In the genomic region with DNA sequence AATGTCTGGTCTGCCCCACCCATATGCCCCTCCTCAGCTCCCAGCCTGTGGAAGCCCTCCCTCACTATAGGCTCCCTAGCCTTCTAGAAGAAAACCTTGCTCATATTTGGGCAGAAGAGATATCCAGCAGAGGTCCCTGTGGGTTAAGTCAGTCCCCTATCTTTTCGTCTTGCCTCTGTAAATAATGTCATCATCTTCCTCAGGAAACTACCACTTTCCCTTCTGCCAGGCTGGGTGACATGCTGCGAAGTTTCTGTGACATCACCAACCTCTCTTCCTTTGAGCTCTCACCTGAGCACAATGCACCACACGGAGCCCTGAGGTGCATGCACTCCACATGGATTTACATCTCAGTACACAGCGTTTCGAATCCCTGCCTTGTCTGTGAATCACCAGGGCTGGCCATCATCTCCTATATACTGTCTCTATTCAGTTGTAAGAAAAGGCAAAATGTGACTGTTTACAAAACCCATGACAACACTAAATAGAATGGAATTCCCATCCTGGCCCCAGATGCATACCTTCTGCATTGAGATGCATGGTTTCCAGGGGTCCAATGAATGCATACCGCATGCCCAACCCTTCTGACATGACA, we compare ENCODE assay signal across 12 cellular contexts.
DNase-seq lines count a peak whose midpoint lies in the region; ATAC-seq and TF ChIP-seq lines count a peak whose summit lies in the region.
"Had no signal": no experiment of that assay in that cellular context is flagged by ENCODE, and none has a peak within 500 bp of the region (broad histone marks: within the 10 kb centered on the region; RNA-seq: fewer than 3 reads in every experiment).

No MANE protein-coding gene starts in this region.

- intact Hi-C loops in esophagus muscularis mucosa (cut with DNase I) = no loop called here
- intact Hi-C loops in gastrocnemius medialis (cut with DNase I; ENCODE audit: low total_unique reads) = no loop called here

- ATAC-seq in GM21526 (IDR thresholded peaks at IDR 0.05; ENCODE audit: low FRiP score, unreplicated experiment) = no peak
- no peak for ATAC-seq in gastrocnemius medialis
- ATAC-seq: left ventricle myocardium superior had no signal

- peak; percentile 83 for DNase-seq in ELF-1 (ENCODE audit: low read depth, low spot score)
- DNase-seq in mesenteric fat pad (ENCODE audit: low spot score) = peak; percentile 30
- no peak for DNase-seq in esophagus muscularis mucosa (ENCODE audit: extremely low spot score)
- DNase-seq in gastrocnemius medialis = no peak
- DNase-seq: left ventricle myocardium superior, NCI-H2227 treated with DMSO at 0.1 percent for 48 hours, SHP77, tibial artery had no signal

- H3K9me3 Mint-ChIP-seq in activated naive CD4-positive, alpha-beta T cell treated with anti-CD3 and anti-CD28 coated beads, Interleukin-2, amount 50 U/mL, for 24 hours = no peaks in the 10 kb centered on the region

- H3K27me3 ChIP-seq in HUES64 (ENCODE audit: insufficient read depth, low read length) = peaks cover 6% of the 10 kb centered on the region
- no peaks in the 10 kb centered on the region for H3K27me3 ChIP-seq in esophagus muscularis mucosa
- H3K27me3 ChIP-seq in gastrocnemius medialis = no peaks in the 10 kb centered on the region
- H3K27me3 ChIP-seq: tibial artery had no signal

- no peak for TF ChIP-seq EP300 in esophagus muscularis mucosa (IDR thresholded peaks at IDR 0.05)

- peaks cover 32% of the 10 kb centered on the region for H3K4me1 Mint-ChIP-seq in activated naive CD4-positive, alpha-beta T cell treated with anti-CD3 and anti-CD28 coated beads, Interleukin-2, amount 50 U/mL, for 24 hours

- H3K9me3 ChIP-seq in HUES64 (ENCODE audit: insufficient read depth, low read depth, low read length) (no peaks in the 10 kb centered on the region), esophagus muscularis mucosa (no peaks in the 10 kb centered on the region), gastrocnemius medialis (no peaks in the 10 kb centered on the region)
- H3K9me3 ChIP-seq: tibial artery had no signal

- H3K27me3 Mint-ChIP-seq in activated naive CD4-positive, alpha-beta T cell treated with anti-CD3 and anti-CD28 coated beads, Interleukin-2, amount 50 U/mL, for 24 hours = no peaks in the 10 kb centered on the region

- TF ChIP-seq POLR2A in esophagus muscularis mucosa (IDR thresholded peaks at IDR 0.05; ENCODE audit: low read depth) (no peak), gastrocnemius medialis (IDR thresholded peaks at IDR 0.05) (no peak)

- H3K4me3 Mint-ChIP-seq in activated naive CD4-positive, alpha-beta T cell treated with anti-CD3 and anti-CD28 coated beads, Interleukin-2, amount 50 U/mL, for 24 hours = no peak overlapping the region

- no peak for TF ChIP-seq CTCF in esophagus muscularis mucosa (IDR thresholded peaks at IDR 0.05)
- no peak for TF ChIP-seq CTCF in gastrocnemius medialis (IDR thresholded peaks at IDR 0.05 in 4 of 5, conservative IDR thresholded peaks at IDR 0.05 in 1 of 5)

- peak overlapping the region; percentile 72 for H3K27ac Mint-ChIP-seq in activated naive CD4-positive, alpha-beta T cell treated with anti-CD3 and anti-CD28 coated beads, Interleukin-2, amount 50 U/mL, for 24 hours

- H3K4me3 ChIP-seq in HUES64 (ENCODE audit: low read length) (no peak overlapping the region), esophagus muscularis mucosa (no peak overlapping the region), gastrocnemius medialis (no peak overlapping the region)
- H3K4me3 ChIP-seq: cardiac muscle cell, tibial artery had no signal

- H3K4me1 ChIP-seq in HUES64 (ENCODE audit: insufficient read depth, low read length) = peaks cover 30% of the 10 kb centered on the region
- H3K4me1 ChIP-seq in esophagus muscularis mucosa = no peaks in the 10 kb centered on the region
- no peaks in the 10 kb centered on the region for H3K4me1 ChIP-seq in gastrocnemius medialis

- H3K27ac ChIP-seq in HUES64 (ENCODE audit: low read depth, low read length) (peak overlapping the region; percentile 87), esophagus muscularis mucosa (replicated peaks in 1 of 4) (no peak overlapping the region), gastrocnemius medialis (no peak overlapping the region)
- H3K27ac ChIP-seq: cardiac muscle cell, tibial artery had no signal

- in situ Hi-C loops in gastrocnemius medialis (cut with MboI; ENCODE audit: low sequenced_read_pairs in 4 of 4) = no loop called here

- 12% methylated on average over 6 of the region's 6 CpGs for WGBS in HUES64
- 84% methylated on average over 6 of the region's 6 CpGs for WGBS in esophagus muscularis mucosa

- peaks cover 3% of the 10 kb centered on the region for H3K36me3 Mint-ChIP-seq in activated naive CD4-positive, alpha-beta T cell treated with anti-CD3 and anti-CD28 coated beads, Interleukin-2, amount 50 U/mL, for 24 hours

- H3K9ac ChIP-seq in HUES64 (ENCODE audit: low read depth, low read length) = no peak overlapping the region

- H3K36me3 ChIP-seq in HUES64 (ENCODE audit: insufficient read depth, low read length) (no peaks in the 10 kb centered on the region), esophagus muscularis mucosa (peaks cover 0 to 11% (median 2%) of the 10 kb centered on the region in 4 donors), gastrocnemius medialis (no peaks in the 10 kb centered on the region)
- H3K36me3 ChIP-seq: cardiac muscle cell, tibial artery had no signal

Comparison
In these comparisons a context has a peak if more than half of its experiments do, and no peak if none do; other contexts are left out.
1. DNase-seq: peak in ELF-1 (single experiment) and mesenteric fat pad (single experiment); none in esophagus muscularis mucosa (single experiment) and gastrocnemius medialis (0 of 2).